In the genomic region with DNA sequence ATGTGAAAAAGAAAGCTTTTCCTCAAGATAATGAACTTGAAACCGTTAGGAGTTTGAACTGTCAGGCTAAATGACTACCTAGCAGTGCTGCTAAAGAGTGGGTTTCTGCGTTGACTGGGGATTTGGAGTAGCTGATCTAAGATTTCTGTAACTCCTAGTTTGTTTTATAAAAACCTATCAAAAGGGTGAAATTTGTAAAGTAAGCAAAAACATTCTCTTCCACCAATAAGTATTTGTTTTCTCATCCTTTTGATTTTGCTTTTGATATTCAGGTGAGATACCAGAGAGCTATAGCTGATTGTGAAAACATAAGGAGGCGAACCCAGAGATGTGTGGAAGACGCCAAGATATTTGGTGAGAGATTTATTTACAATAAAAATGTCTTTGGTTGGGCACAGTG, we compare ENCODE assay signal across 25 cellular contexts. TPM values are rescaled to one million over a fixed set of nuclear protein-coding genes. Genes with fewer than 3 reads are reported as not detected.
DNase-seq lines count a peak whose midpoint lies in the region; ATAC-seq and TF ChIP-seq lines count a peak whose summit lies in the region.
"Had no signal": no experiment of that assay in that cellular context is flagged by ENCODE, and none has a peak within 500 bp of the region (broad histone marks: within the 10 kb centered on the region; RNA-seq: fewer than 3 reads in every experiment).

No MANE protein-coding gene starts in this region.

- intact Hi-C loops in MCF 10A (cut with micrococcal nuclease) (no loop called here), breast epithelium (cut with DNase I; ENCODE audit: low total_unique reads) (no loop called here)

- no peaks in the 10 kb centered on the region for H3K9me3 ChIP-seq in breast epithelium
- H3K9me3 ChIP-seq in suprapubic skin = no peaks in the 10 kb centered on the region
- H3K9me3 ChIP-seq: Peyer's patch, SJCRH30 had no signal

- no peak for TF ChIP-seq POLR2A in breast epithelium (IDR thresholded peaks at IDR 0.05)
- TF ChIP-seq POLR2A in suprapubic skin (IDR thresholded peaks at IDR 0.05) = no peak

- WGBS in suprapubic skin = 96% methylated on average over 4 of the region's 4 CpGs

- DNase-seq in T-helper 1 cell (no peak), MCF 10A (ENCODE audit: unreplicated experiment) (no peak), breast epithelium (ENCODE audit: low spot score in 2 of 2) (no peak), suprapubic skin (ENCODE audit: low spot score in 2 of 2) (no peak), NAMALWA (ENCODE audit: low spot score) (no peak)
- DNase-seq in stimulated activated effector memory CD8-positive, alpha-beta T cell treated with anti-CD3 and anti-CD28 coated beads, Interleukin-12 subunit alpha, Interleukin-12 subunit beta, amount 100 ng/mL, for 72 hours (ENCODE audit: low spot score in 2 of 2) = no peak
- DNase-seq: cortex of kidney; DMS153; GDM1; left ventricle myocardium superior; midbrain; NCI-H1105 treated with DMSO at 0.1 percent for 48 hours; NCI-H2029; NCI-H526 treated with DMSO at 0.1 percent for 48 hours; Peyer's patch; SJCRH30; stimulated activated CD4-positive, alpha-beta T cell treated with anti-CD3 and anti-CD28 coated beads, Interleukin-4, amount 100 ng/mL, for 1 hour; stimulated activated naive B cell treated with anti-CD40 and anti-IgM and Interleukin-4, amounts not matched to agents 10 μg/mL and 1 μg/mL and 100 μg/mL, for 72 hours had no signal

- TF ChIP-seq EP300 in suprapubic skin (IDR thresholded peaks at IDR 0.05) = no peak

- peaks cover 78% of the 10 kb centered on the region for H3K36me3 Mint-ChIP-seq in T-helper 1 cell treated with Interleukin-12 subunit alpha and Interleukin-12 subunit beta and Interleukin-4 antibody, amounts not matched to agents 30 μg/mL and 1 μg/mL, for 36 hours (ENCODE audit: low read depth)
- peaks cover 74% of the 10 kb centered on the region for H3K36me3 Mint-ChIP-seq in MCF 10A (ENCODE audit: insufficient read depth, unreplicated experiment)
- peaks cover 94% of the 10 kb centered on the region for H3K36me3 Mint-ChIP-seq in activated T-helper 17 cell treated with anti-CD3 and anti-CD28 coated beads, Interleukin-2, amount 50 U/mL, for 72 hours (ENCODE audit: low read depth)
- H3K36me3 Mint-ChIP-seq in stimulated activated effector memory CD8-positive, alpha-beta T cell treated with anti-CD3 and anti-CD28 coated beads, Interleukin-12 subunit alpha, Interleukin-12 subunit beta, amount 100 ng/mL, for 72 hours = peaks cover 92% of the 10 kb centered on the region

- H3K9me3 Mint-ChIP-seq in T-helper 1 cell treated with Interleukin-12 subunit alpha and Interleukin-12 subunit beta and Interleukin-4 antibody, amounts not matched to agents 30 μg/mL and 1 μg/mL, for 36 hours = no peaks in the 10 kb centered on the region
- H3K9me3 Mint-ChIP-seq in MCF 10A (ENCODE audit: unreplicated experiment) = no peaks in the 10 kb centered on the region
- H3K9me3 Mint-ChIP-seq in activated T-helper 17 cell treated with anti-CD3 and anti-CD28 coated beads, Interleukin-2, amount 50 U/mL, for 72 hours = peaks cover 3% of the 10 kb centered on the region
- no peaks in the 10 kb centered on the region for H3K9me3 Mint-ChIP-seq in stimulated activated effector memory CD8-positive, alpha-beta T cell treated with anti-CD3 and anti-CD28 coated beads, Interleukin-12 subunit alpha, Interleukin-12 subunit beta, amount 100 ng/mL, for 72 hours
- H3K9me3 Mint-ChIP-seq: nephron; stimulated activated naive B cell treated with anti-CD40 and anti-IgM and Interleukin-4, amounts not matched to agents 10 μg/mL and 1 μg/mL and 100 μg/mL, for 72 hours had no signal

- POLR2A ChIA-PET in MCF 10A (lab: Yijun Ruan, JAX) = interaction anchor here (0.7 to 0.9 kb wide), 2 partner anchors 8 to 29 kb away, joined by 3 read pairs; partner anchors contain the start of gene PCYOX1L

- H3K4me3 Mint-ChIP-seq in T-helper 1 cell treated with Interleukin-12 subunit alpha and Interleukin-12 subunit beta and Interleukin-4 antibody, amounts not matched to agents 30 μg/mL and 1 μg/mL, for 36 hours = peak overlapping the region; percentile 86
- no peak overlapping the region for H3K4me3 Mint-ChIP-seq in MCF 10A (ENCODE audit: unreplicated experiment)
- H3K4me3 Mint-ChIP-seq in activated T-helper 17 cell treated with anti-CD3 and anti-CD28 coated beads, Interleukin-2, amount 50 U/mL, for 72 hours = peak overlapping the region; percentile 91
- no peak overlapping the region for H3K4me3 Mint-ChIP-seq in stimulated activated effector memory CD8-positive, alpha-beta T cell treated with anti-CD3 and anti-CD28 coated beads, Interleukin-12 subunit alpha, Interleukin-12 subunit beta, amount 100 ng/mL, for 72 hours
- H3K4me3 Mint-ChIP-seq: nephron; stimulated activated naive B cell treated with anti-CD40 and anti-IgM and Interleukin-4, amounts not matched to agents 10 μg/mL and 1 μg/mL and 100 μg/mL, for 72 hours had no signal

- H3K4me1 ChIP-seq in breast epithelium (no peaks in the 10 kb centered on the region), suprapubic skin (peaks cover 21% of the 10 kb centered on the region)
- H3K4me1 ChIP-seq: SJCRH30 had no signal

- no peaks in the 10 kb centered on the region for H3K36me3 ChIP-seq in breast epithelium
- H3K36me3 ChIP-seq in suprapubic skin = peaks cover 59% of the 10 kb centered on the region

- peaks cover 69% of the 10 kb centered on the region for H3K4me1 Mint-ChIP-seq in T-helper 1 cell treated with Interleukin-12 subunit alpha and Interleukin-12 subunit beta and Interleukin-4 antibody, amounts not matched to agents 30 μg/mL and 1 μg/mL, for 36 hours (ENCODE audit: low read depth)
- peaks cover 22% of the 10 kb centered on the region for H3K4me1 Mint-ChIP-seq in MCF 10A (ENCODE audit: insufficient read depth, unreplicated experiment)
- H3K4me1 Mint-ChIP-seq in activated T-helper 17 cell treated with anti-CD3 and anti-CD28 coated beads, Interleukin-2, amount 50 U/mL, for 72 hours = peaks cover 43% of the 10 kb centered on the region
- H3K4me1 Mint-ChIP-seq in stimulated activated effector memory CD8-positive, alpha-beta T cell treated with anti-CD3 and anti-CD28 coated beads, Interleukin-12 subunit alpha, Interleukin-12 subunit beta, amount 100 ng/mL, for 72 hours = peaks cover 68% of the 10 kb centered on the region

- BruUV-seq in MCF 10A (replicated peaks; lab: Mats Ljungman, UMichigan) = no TSS peak

- peak overlapping the region; percentile 92 for H3K27ac Mint-ChIP-seq in T-helper 1 cell treated with Interleukin-12 subunit alpha and Interleukin-12 subunit beta and Interleukin-4 antibody, amounts not matched to agents 30 μg/mL and 1 μg/mL, for 36 hours
- peak overlapping the region; percentile 44 for H3K27ac Mint-ChIP-seq in MCF 10A (ENCODE audit: low read depth, unreplicated experiment)
- peak overlapping the region; percentile 83 for H3K27ac Mint-ChIP-seq in activated T-helper 17 cell treated with anti-CD3 and anti-CD28 coated beads, Interleukin-2, amount 50 U/mL, for 72 hours
- peak overlapping the region; percentile 23 for H3K27ac Mint-ChIP-seq in stimulated activated effector memory CD8-positive, alpha-beta T cell treated with anti-CD3 and anti-CD28 coated beads, Interleukin-12 subunit alpha, Interleukin-12 subunit beta, amount 100 ng/mL, for 72 hours
- H3K27ac Mint-ChIP-seq: nephron; stimulated activated naive B cell treated with anti-CD40 and anti-IgM and Interleukin-4, amounts not matched to agents 10 μg/mL and 1 μg/mL and 100 μg/mL, for 72 hours had no signal

- no peaks in the 10 kb centered on the region for H3K27me3 Mint-ChIP-seq in T-helper 1 cell treated with Interleukin-12 subunit alpha and Interleukin-12 subunit beta and Interleukin-4 antibody, amounts not matched to agents 30 μg/mL and 1 μg/mL, for 36 hours (ENCODE audit: low read depth)
- H3K27me3 Mint-ChIP-seq in MCF 10A (ENCODE audit: insufficient read depth, unreplicated experiment) = no peaks in the 10 kb centered on the region
- no peaks in the 10 kb centered on the region for H3K27me3 Mint-ChIP-seq in activated T-helper 17 cell treated with anti-CD3 and anti-CD28 coated beads, Interleukin-2, amount 50 U/mL, for 72 hours
- H3K27me3 Mint-ChIP-seq: stimulated activated naive B cell treated with anti-CD40 and anti-IgM and Interleukin-4, amounts not matched to agents 10 μg/mL and 1 μg/mL and 100 μg/mL, for 72 hours had no signal

- H3K27me3 ChIP-seq in breast epithelium (no peaks in the 10 kb centered on the region), suprapubic skin (no peaks in the 10 kb centered on the region)
- H3K27me3 ChIP-seq: Peyer's patch, SJCRH30 had no signal

- CTCF ChIA-PET in MCF 10A (lab: Yijun Ruan, JAX) = interaction anchor here (0.8 to 46.8 kb wide), 4 partner anchors 8 to 33 kb away, joined by 6 to 1231 read pairs (median 182); partner anchors contain the start of gene PCYOX1L

- TF ChIP-seq CTCF in MCF 10A (IDR thresholded peaks at IDR 0.05; ENCODE audit: unreplicated experiment) = no peak
- no peak for TF ChIP-seq CTCF in breast epithelium (IDR thresholded peaks at IDR 0.05)
- TF ChIP-seq CTCF in suprapubic skin (IDR thresholded peaks at IDR 0.05) = no peak

- no peak overlapping the region for H3K27ac ChIP-seq in breast epithelium
- no peak overlapping the region for H3K27ac ChIP-seq in suprapubic skin
- H3K27ac ChIP-seq: 22Rv1, SJCRH30, VCaP had no signal

- ATAC-seq in activated T-helper 17 cell treated with anti-CD3 and anti-CD28 coated beads, Interleukin-2, amount 50 U/mL, for 72 hours (replicated peaks) = no peak
- no peak for ATAC-seq in stimulated activated effector memory CD8-positive, alpha-beta T cell treated with anti-CD3 and anti-CD28 coated beads, Interleukin-12 subunit alpha, Interleukin-12 subunit beta, amount 100 ng/mL, for 72 hours
- ATAC-seq: left ventricle myocardium superior; stimulated activated naive B cell treated with anti-CD40 and anti-IgM and Interleukin-4, amounts not matched to agents 10 μg/mL and 1 μg/mL and 100 μg/mL, for 72 hours had no signal

- H3K4me3 ChIP-seq in breast epithelium (no peak overlapping the region), suprapubic skin (no peak overlapping the region)
- H3K4me3 ChIP-seq: Peyer's patch, SJCRH30 had no signal

RNA-seq across cellular contexts. Expression of gene GRPEL2, which starts 4.1 kb away (rescaled TPM):
- total RNA-seq in MCF 10A (2022) (69.5 and 86.6 TPM in 2 replicates), breast epithelium (10 to 100 TPM; 14.4 to 17.1 (median 16.5) TPM), suprapubic skin (10 to 100 TPM in 2 of 4 donors, 1 to 10 TPM in 2; 8.4 to 12.4 (median 10.6) TPM)
- total RNA-seq in activated T-helper 17 cell treated with anti-CD3 and anti-CD28 coated beads, Interleukin-2, amount 50 U/mL, for 72 hours = 10 to 100 TPM; 27.6 to 28.1 TPM

RNA-seq across cellular contexts. Expression of gene PCYOX1L, which starts 8.5 kb away (rescaled TPM):
- total RNA-seq in MCF 10A (2022) = 7.7 and 8.0 TPM in 2 replicates
- total RNA-seq in breast epithelium = 1 to 10 TPM; 3.2 to 6.6 (median 5.2) TPM
- total RNA-seq in activated T-helper 17 cell treated with anti-CD3 and anti-CD28 coated beads, Interleukin-2, amount 50 U/mL, for 72 hours = 10 to 100 TPM; 11.9 to 19.7 TPM
- total RNA-seq in suprapubic skin = 10 to 100 TPM in 1 of 4 donors, 1 to 10 TPM in 3; 4.5 to 11.8 (median 5.8) TPM

RNA-seq across cellular contexts. Expression of gene IL17B, which starts 29.7 kb away (rescaled TPM):
- not detected in 2 replicates for total RNA-seq in MCF 10A (2022)
- total RNA-seq in breast epithelium = 1 to 10 TPM in 2 of 3 donors, under 1 TPM in 1; 0.64 to 5.6 (median 5.4) TPM
- not detected for total RNA-seq in activated T-helper 17 cell treated with anti-CD3 and anti-CD28 coated beads, Interleukin-2, amount 50 U/mL, for 72 hours
- not detected for total RNA-seq in suprapubic skin
- total RNA-seq: fibroblast of lung, left ventricle myocardium superior, osteocyte, Peyer's patch had no signal

Comparison
In these comparisons a context has a peak if more than half of its experiments do, and no peak if none do; other contexts are left out.
1. H3K27ac Mint-ChIP-seq: peak in every context shown above with its lines; median percentile 92 in T-helper 1 cell treated with Interleukin-12 subunit alpha and Interleukin-12 subunit beta and Interleukin-4 antibody, amounts not matched to agents 30 μg/mL and 1 μg/mL, for 36 hours; 83 in activated T-helper 17 cell treated with anti-CD3 and anti-CD28 coated beads, Interleukin-2, amount 50 U/mL, for 72 hours; 44 in MCF 10A; 23 in stimulated activated effector memory CD8-positive, alpha-beta T cell treated with anti-CD3 and anti-CD28 coated beads, Interleukin-12 subunit alpha, Interleukin-12 subunit beta, amount 100 ng/mL, for 72 hours.
2. H3K4me3 Mint-ChIP-seq: peak in T-helper 1 cell treated with Interleukin-12 subunit alpha and Interleukin-12 subunit beta and Interleukin-4 antibody, amounts not matched to agents 30 μg/mL and 1 μg/mL, for 36 hours (single experiment) and activated T-helper 17 cell treated with anti-CD3 and anti-CD28 coated beads, Interleukin-2, amount 50 U/mL, for 72 hours (single experiment); none in MCF 10A (single experiment) and stimulated activated effector memory CD8-positive, alpha-beta T cell treated with anti-CD3 and anti-CD28 coated beads, Interleukin-12 subunit alpha, Interleukin-12 subunit beta, amount 100 ng/mL, for 72 hours (single experiment).